ENCODE assay signal across 20 cellular contexts in genomic region chr1:166907763-166908162, GRCh38. TPM values are rescaled to one million over a fixed set of nuclear protein-coding genes. Genes with fewer than 3 reads are reported as not detected.
DNase-seq lines count a peak whose midpoint lies in the region; ATAC-seq and TF ChIP-seq lines count a peak whose summit lies in the region.
"Had no signal": no experiment of that assay in that cellular context is flagged by ENCODE, and none has a peak within 500 bp of the region (broad histone marks: within the 10 kb centered on the region; RNA-seq: fewer than 3 reads in every experiment).

No MANE protein-coding gene starts in this region.

- H3K9ac ChIP-seq in Loucy (ENCODE audit: low read depth, low read length, poor library complexity, severe bottlenecking), result no peak overlapping the region

- H3K4me2 ChIP-seq in Loucy (ENCODE audit: low read depth, low read length, poor library complexity, severe bottlenecking), result no peak overlapping the region

- no peaks in the 10 kb centered on the region for H3K9me2 ChIP-seq in Loucy (replicated peaks; ENCODE audit: low read depth, low read length)

- H3K27ac ChIP-seq in stomach, result no peak overlapping the region
- H3K27ac ChIP-seq: tibial artery, VCaP had no signal

- intact Hi-C loops in stomach (cut with DNase I; ENCODE audit: low total_unique reads), result loop anchor here (5.0 kb wide), 1 partner anchor 150 kb away; no protein-coding TSS in a partner anchor

- TF ChIP-seq POLR2A in stomach (IDR thresholded peaks at IDR 0.05), result no peak

- H2AFZ ChIP-seq in Loucy (ENCODE audit: low read length), result peak overlapping the region; percentile 57; the same call in 1 of the 2 replicates

- no peaks in the 10 kb centered on the region for H4K20me1 ChIP-seq in Loucy (ENCODE audit: insufficient read depth, low read length, poor library complexity, severe bottlenecking)

- peaks cover 3% of the 10 kb centered on the region; the same call in 1 of the 2 replicates for H3K9me3 ChIP-seq in Loucy (ENCODE audit: insufficient read depth, low read depth, low read length)
- H3K9me3 ChIP-seq in stomach, result no peaks in the 10 kb centered on the region
- H3K9me3 ChIP-seq: tibial artery had no signal

- ATAC-seq in GM18861 (IDR thresholded peaks at IDR 0.05; ENCODE audit: unreplicated experiment), result peak; percentile 31
- ATAC-seq in GM21529 (IDR thresholded peaks at IDR 0.05; ENCODE audit: unreplicated experiment), result peak; percentile 58
- ATAC-seq: Panc1 had no signal

- no peaks in the 10 kb centered on the region for H3K79me2 ChIP-seq in Loucy (ENCODE audit: insufficient read depth, low read length)

- H3K4me1 ChIP-seq in Loucy (ENCODE audit: insufficient read depth, low read length, poor library complexity, severe bottlenecking), result peaks cover 16% of the 10 kb centered on the region
- peaks cover 0 to 6% (median 2%) of the 10 kb centered on the region in 4 donors for H3K4me1 ChIP-seq in stomach

- no peak for TF ChIP-seq EP300 in stomach (IDR thresholded peaks at IDR 0.05)

- peaks cover 2% of the 10 kb centered on the region; the same call in 1 of the 2 replicates for H3F3A ChIP-seq in Loucy (ENCODE audit: low read depth)

- DNase-seq in islet precursor cell (peak; percentile 13), GM13976 (ENCODE audit: low spot score) (no peak), NCI-H128 (lab: John Stamatoyannopoulos, UW; ENCODE audit: unreplicated experiment) (no peak), stomach (no peak), GM13977 (ENCODE audit: low spot score) (no peak)
- DNase-seq: activated CD4-positive, alpha-beta T cell treated with anti-CD3 and anti-CD28 coated beads, Interleukin-2, amount 50 U/mL, for 48 hours; activated T-cell treated with anti-CD3 and anti-CD28 coated beads, Interleukin-2, amount 50 U/mL, for 24 hours; Calu3; GOT3; hypothalamus; midbrain; NCI-H2081 treated with DMSO at 0.1 percent for 48 hours; NCI-H510A treated with DMSO at 0.1 percent for 48 hours; stimulated activated CD4-positive, alpha-beta T cell treated with anti-CD3 and anti-CD28 coated beads, Interleukin-12 subunit alpha, Interleukin-12 subunit beta, amount 100 ng/mL, for 4 hours; tibial artery had no signal

- H3K36me3 ChIP-seq in Loucy (ENCODE audit: insufficient read depth, low read length) (no peaks in the 10 kb centered on the region), stomach (no peaks in the 10 kb centered on the region)
- H3K36me3 ChIP-seq: tibial artery had no signal

- no peak for TF ChIP-seq CTCF in Loucy (conservative IDR thresholded peaks at IDR 0.05; ENCODE audit: low read length)
- TF ChIP-seq CTCF in GM13976 (IDR thresholded peaks at IDR 0.05; ENCODE audit: borderline replicate concordance, control extremely low read depth, extremely low read depth, insufficient read depth, missing control alignments), result no peak
- TF ChIP-seq CTCF in stomach (IDR thresholded peaks at IDR 0.05), result no peak
- TF ChIP-seq CTCF in GM13977 (IDR thresholded peaks at IDR 0.05; ENCODE audit: extremely low read depth, insufficient read depth, missing control alignments), result no peak

- peaks cover 5% of the 10 kb centered on the region for H3K27me3 ChIP-seq in Loucy (ENCODE audit: insufficient read depth, low read length, poor library complexity, severe bottlenecking)
- no peaks in the 10 kb centered on the region for H3K27me3 ChIP-seq in stomach
- H3K27me3 ChIP-seq: tibial artery had no signal

- 63 to 72% (median 69%) methylated on average over 3 of the region's 3 CpGs for WGBS in stomach, 5 donors

- H3K4me3 ChIP-seq in Loucy (ENCODE audit: low read length, poor library complexity, severe bottlenecking) (no peak overlapping the region), stomach (no peak overlapping the region)
- H3K4me3 ChIP-seq: tibial artery had no signal

- in situ Hi-C loops in GM13976 (cut with MboI; ENCODE audit: low sequenced_read_pairs, unreplicated experiment), result loop anchor here (25.0 kb wide), 2 partner anchors 530 to 630 kb away; no protein-coding TSS in a partner anchor
- in situ Hi-C loops in GM13977 (cut with MboI; ENCODE audit: low pct_unique_long_range_greater_than_20kb, low sequenced_read_pairs, unreplicated experiment), result loop anchor here (25.0 kb wide), 1 partner anchor 530 kb away; no protein-coding TSS in a partner anchor

RNA-seq across cellular contexts. Expression of gene TADA1, which starts 31.7 kb away (rescaled TPM):
- 10 to 100 TPM in 3 of 5 donors, 1 to 10 TPM in 2; 5.4 to 43.8 (median 13.0) TPM for total RNA-seq in stomach
- polyA plus RNA-seq in stomach, result 1 to 10 TPM; 6.7 to 7.6 (median 7.1) TPM
